ENCODE assay signal across 1 cellular context in the genomic region with DNA sequence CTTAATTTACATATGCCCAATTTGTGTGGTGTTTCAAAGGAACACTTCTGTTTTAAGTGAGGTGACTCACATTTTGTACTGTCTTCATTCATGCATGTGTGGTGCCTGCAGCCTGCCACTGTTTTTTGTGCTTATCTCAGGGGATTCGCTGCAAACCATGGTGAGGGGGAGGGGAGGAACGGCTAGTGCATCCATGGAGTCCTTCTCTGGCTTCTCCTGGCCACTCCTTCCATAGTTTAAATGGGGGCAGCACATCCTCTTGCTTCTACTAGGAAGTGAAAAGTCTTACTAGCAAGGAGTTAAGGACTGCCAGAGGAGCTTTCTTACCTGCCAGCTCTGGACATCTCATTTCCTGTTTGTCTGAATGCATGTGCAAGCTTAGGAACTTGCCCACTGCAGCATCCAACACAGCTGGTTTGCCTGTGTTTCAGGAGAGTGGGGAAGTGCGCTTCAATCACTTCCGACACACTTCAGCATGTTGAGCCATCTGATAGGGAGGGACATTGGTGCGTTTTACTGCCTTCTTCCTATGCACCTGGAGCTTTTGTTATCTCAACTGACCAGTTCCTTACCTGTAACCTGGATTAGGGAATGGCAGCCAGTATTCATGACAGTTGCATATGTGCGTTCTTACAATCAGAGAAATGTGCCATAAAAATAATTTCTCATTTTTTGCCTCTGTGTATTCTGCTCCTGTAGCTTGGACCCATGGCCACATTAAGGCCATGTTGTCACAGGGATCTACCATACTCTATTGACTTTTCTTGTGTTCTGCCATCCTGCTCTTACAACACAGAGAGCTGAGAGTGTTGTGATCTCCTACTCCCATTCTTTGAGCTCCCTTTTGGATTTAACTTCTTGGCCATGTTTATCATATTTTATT.
TF ChIP-seq lines count a peak whose summit lies in the region.

No MANE protein-coding gene starts in this region.

TF ChIP-seq in K562, 482 proteins besides CTCF, POLR2A, EP300 and RAD21 (continued from another document and continues in another):
- TF ChIP-seq E2F6 (IDR thresholded peaks at IDR 0.05; ENCODE audit: borderline replicate concordance in 1 of 2, extremely low read depth in 1 of 2, insufficient read depth in 1 of 2, insufficient read length in 1 of 2, low read depth in 1 of 2, low read length in 1 of 2, poor library complexity in 1 of 2, severe bottlenecking in 1 of 2), result no peak
- no peak for TF ChIP-seq ZBTB17 (CRISPR knock-in tag; IDR thresholded peaks at IDR 0.05)
- TF ChIP-seq SMARCC2 (IDR thresholded peaks at IDR 0.05; ENCODE audit: low read depth), result no peak
- no peak for TF ChIP-seq POLR3A (IDR thresholded peaks at IDR 0.05; ENCODE audit: borderline replicate concordance, extremely low read depth, insufficient read depth, insufficient read length)
- TF ChIP-seq MYNN (IDR thresholded peaks at IDR 0.05), result 0 out of 2 replicates have a peak, but pooled peaks have one; percentile 27
- TF ChIP-seq MYNN (CRISPR knock-in tag; IDR thresholded peaks at IDR 0.05), result no peak
- TF ChIP-seq SMARCB1 (IDR thresholded peaks at IDR 0.05; ENCODE audit: insufficient read length, low read depth), result no peak
- TF ChIP-seq PTTG1 (tag; IDR thresholded peaks at IDR 0.05; ENCODE audit: low read depth), result no peak
- TF ChIP-seq MEF2A (IDR thresholded peaks at IDR 0.05; ENCODE audit: control insufficient read depth, low read depth, low read length), result no peak
- no peak for TF ChIP-seq THRA (IDR thresholded peaks at IDR 0.05)
- TF ChIP-seq, protein P1, sequence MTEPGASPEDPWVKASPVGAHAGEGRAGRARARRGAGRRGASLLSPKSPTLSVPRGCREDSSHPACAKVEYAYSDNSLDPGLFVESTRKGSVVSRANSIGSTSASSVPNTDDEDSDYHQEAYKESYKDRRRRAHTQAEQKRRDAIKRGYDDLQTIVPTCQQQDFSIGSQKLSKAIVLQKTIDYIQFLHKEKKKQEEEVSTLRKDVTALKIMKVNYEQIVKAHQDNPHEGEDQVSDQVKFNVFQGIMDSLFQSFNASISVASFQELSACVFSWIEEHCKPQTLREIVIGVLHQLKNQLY (CRISPR knock-in tag; conservative IDR thresholded peaks at IDR 0.05), result no peak
- TF ChIP-seq ZNF140 (CRISPR knock-in tag; IDR thresholded peaks at IDR 0.05), result no peak
- TF ChIP-seq, protein P2, sequence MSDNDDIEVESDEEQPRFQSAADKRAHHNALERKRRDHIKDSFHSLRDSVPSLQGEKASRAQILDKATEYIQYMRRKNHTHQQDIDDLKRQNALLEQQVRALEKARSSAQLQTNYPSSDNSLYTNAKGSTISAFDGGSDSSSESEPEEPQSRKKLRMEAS (CRISPR knock-in tag; IDR thresholded peaks at IDR 0.05), result peak; percentile 39; the same call in 1 of the 2 replicates
- no peak for TF ChIP-seq SAP30 (IDR thresholded peaks at IDR 0.05; ENCODE audit: borderline replicate concordance, insufficient read depth, low read depth, low read length, poor library complexity, severe bottlenecking)
- TF ChIP-seq CTCFL (IDR thresholded peaks at IDR 0.05; ENCODE audit: borderline replicate concordance, insufficient read depth, low read depth, low read length, poor library complexity, severe bottlenecking), result no peak
- no peak for TF ChIP-seq DDX20 (tag; IDR thresholded peaks at IDR 0.05; ENCODE audit: low read depth)
- TF ChIP-seq, protein P3, sequence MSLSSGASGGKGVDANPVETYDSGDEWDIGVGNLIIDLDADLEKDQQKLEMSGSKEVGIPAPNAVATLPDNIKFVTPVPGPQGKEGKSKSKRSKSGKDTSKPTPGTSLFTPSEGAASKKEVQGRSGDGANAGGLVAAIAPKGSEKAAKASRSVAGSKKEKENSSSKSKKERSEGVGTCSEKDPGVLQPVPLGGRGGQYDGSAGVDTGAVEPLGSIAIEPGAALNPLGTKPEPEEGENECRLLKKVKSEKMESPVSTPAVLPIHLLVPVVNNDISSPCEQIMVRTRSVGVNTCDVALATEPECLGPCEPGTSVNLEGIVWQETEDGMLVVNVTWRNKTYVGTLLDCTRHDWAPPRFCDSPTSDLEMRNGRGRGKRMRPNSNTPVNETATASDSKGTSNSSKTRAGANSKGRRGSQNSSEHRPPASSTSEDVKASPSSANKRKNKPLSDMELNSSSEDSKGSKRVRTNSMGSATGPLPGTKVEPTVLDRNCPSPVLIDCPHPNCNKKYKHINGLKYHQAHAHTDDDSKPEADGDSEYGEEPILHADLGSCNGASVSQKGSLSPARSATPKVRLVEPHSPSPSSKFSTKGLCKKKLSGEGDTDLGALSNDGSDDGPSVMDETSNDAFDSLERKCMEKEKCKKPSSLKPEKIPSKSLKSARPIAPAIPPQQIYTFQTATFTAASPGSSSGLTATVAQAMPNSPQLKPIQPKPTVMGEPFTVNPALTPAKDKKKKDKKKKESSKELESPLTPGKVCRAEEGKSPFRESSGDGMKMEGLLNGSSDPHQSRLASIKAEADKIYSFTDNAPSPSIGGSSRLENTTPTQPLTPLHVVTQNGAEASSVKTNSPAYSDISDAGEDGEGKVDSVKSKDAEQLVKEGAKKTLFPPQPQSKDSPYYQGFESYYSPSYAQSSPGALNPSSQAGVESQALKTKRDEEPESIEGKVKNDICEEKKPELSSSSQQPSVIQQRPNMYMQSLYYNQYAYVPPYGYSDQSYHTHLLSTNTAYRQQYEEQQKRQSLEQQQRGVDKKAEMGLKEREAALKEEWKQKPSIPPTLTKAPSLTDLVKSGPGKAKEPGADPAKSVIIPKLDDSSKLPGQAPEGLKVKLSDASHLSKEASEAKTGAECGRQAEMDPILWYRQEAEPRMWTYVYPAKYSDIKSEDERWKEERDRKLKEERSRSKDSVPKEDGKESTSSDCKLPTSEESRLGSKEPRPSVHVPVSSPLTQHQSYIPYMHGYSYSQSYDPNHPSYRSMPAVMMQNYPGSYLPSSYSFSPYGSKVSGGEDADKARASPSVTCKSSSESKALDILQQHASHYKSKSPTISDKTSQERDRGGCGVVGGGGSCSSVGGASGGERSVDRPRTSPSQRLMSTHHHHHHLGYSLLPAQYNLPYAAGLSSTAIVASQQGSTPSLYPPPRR (CRISPR knock-in tag; IDR thresholded peaks at IDR 0.05; ENCODE audit: borderline replicate concordance), result no peak
- TF ChIP-seq ZNF592 (IDR thresholded peaks at IDR 0.05), result no peak
- no peak for TF ChIP-seq RBM39 (optimal IDR thresholded peaks at IDR 0.05; ENCODE audit: low read depth, low read length)
- TF ChIP-seq SREBF1 (IDR thresholded peaks at IDR 0.05; ENCODE audit: borderline replicate concordance, low read depth, low read length), result no peak
- TF ChIP-seq KLF13 (tag; IDR thresholded peaks at IDR 0.05; ENCODE audit: borderline replicate concordance, low read depth), result no peak
- TF ChIP-seq, protein P4, sequence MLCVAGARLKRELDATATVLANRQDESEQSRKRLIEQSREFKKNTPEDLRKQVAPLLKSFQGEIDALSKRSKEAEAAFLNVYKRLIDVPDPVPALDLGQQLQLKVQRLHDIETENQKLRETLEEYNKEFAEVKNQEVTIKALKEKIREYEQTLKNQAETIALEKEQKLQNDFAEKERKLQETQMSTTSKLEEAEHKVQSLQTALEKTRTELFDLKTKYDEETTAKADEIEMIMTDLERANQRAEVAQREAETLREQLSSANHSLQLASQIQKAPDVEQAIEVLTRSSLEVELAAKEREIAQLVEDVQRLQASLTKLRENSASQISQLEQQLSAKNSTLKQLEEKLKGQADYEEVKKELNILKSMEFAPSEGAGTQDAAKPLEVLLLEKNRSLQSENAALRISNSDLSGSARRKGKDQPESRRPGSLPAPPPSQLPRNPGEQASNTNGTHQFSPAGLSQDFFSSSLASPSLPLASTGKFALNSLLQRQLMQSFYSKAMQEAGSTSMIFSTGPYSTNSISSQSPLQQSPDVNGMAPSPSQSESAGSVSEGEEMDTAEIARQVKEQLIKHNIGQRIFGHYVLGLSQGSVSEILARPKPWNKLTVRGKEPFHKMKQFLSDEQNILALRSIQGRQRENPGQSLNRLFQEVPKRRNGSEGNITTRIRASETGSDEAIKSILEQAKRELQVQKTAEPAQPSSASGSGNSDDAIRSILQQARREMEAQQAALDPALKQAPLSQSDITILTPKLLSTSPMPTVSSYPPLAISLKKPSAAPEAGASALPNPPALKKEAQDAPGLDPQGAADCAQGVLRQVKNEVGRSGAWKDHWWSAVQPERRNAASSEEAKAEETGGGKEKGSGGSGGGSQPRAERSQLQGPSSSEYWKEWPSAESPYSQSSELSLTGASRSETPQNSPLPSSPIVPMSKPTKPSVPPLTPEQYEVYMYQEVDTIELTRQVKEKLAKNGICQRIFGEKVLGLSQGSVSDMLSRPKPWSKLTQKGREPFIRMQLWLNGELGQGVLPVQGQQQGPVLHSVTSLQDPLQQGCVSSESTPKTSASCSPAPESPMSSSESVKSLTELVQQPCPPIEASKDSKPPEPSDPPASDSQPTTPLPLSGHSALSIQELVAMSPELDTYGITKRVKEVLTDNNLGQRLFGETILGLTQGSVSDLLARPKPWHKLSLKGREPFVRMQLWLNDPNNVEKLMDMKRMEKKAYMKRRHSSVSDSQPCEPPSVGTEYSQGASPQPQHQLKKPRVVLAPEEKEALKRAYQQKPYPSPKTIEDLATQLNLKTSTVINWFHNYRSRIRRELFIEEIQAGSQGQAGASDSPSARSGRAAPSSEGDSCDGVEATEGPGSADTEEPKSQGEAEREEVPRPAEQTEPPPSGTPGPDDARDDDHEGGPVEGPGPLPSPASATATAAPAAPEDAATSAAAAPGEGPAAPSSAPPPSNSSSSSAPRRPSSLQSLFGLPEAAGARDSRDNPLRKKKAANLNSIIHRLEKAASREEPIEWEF (CRISPR knock-in tag; IDR thresholded peaks at IDR 0.05), result no peak
- no peak for TF ChIP-seq ZNF311 (CRISPR knock-in tag; IDR thresholded peaks at IDR 0.05)
- TF ChIP-seq KDM5B (IDR thresholded peaks at IDR 0.05; ENCODE audit: insufficient replicate concordance, low read depth, low read length), result no peak
- no peak for TF ChIP-seq PYGO2 (tag; IDR thresholded peaks at IDR 0.05)
- no peak for TF ChIP-seq PHB (CRISPR knock-in tag; IDR thresholded peaks at IDR 0.05)
- TF ChIP-seq KAT2B (IDR thresholded peaks at IDR 0.05; ENCODE audit: low read depth, low read length), result no peak
- no peak for TF ChIP-seq ZSCAN32 (CRISPR knock-in tag; IDR thresholded peaks at IDR 0.05)
- TF ChIP-seq HLTF (IDR thresholded peaks at IDR 0.05), result no peak
- no peak for TF ChIP-seq HEY1 (CRISPR knock-in tag; IDR thresholded peaks at IDR 0.05; ENCODE audit: borderline replicate concordance)
- no peak for TF ChIP-seq ZNF57 (CRISPR knock-in tag; IDR thresholded peaks at IDR 0.05)
- TF ChIP-seq ZNF133 (CRISPR knock-in tag; IDR thresholded peaks at IDR 0.05), result no peak
- TF ChIP-seq HDGF (IDR thresholded peaks at IDR 0.05), result no peak
